ENCODE assay signal across 1 cellular context in the genomic region with DNA sequence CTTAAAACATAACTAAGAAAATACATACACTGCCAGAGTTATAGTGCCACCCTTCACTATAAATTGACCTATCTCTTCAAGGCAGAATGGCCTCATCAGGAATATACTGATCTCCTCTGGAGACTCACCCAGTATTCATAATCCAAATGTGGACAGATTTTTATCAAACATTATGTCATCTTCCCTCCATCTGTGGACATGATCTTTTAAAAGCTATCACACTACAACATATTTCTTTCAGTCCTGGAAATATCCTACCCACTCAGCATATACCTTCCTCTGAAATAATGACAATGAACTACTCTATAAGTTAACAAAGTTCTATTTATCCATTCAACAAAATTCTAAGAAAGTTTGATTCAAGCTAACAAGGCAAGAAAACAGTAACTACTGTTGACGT.
TF ChIP-seq lines count a peak whose summit lies in the region.

No MANE protein-coding gene starts in this region.

TF ChIP-seq in K562, 482 proteins besides CTCF, POLR2A, EP300 and RAD21 (continued from another document and continues in another):
- TF ChIP-seq, protein P1, sequence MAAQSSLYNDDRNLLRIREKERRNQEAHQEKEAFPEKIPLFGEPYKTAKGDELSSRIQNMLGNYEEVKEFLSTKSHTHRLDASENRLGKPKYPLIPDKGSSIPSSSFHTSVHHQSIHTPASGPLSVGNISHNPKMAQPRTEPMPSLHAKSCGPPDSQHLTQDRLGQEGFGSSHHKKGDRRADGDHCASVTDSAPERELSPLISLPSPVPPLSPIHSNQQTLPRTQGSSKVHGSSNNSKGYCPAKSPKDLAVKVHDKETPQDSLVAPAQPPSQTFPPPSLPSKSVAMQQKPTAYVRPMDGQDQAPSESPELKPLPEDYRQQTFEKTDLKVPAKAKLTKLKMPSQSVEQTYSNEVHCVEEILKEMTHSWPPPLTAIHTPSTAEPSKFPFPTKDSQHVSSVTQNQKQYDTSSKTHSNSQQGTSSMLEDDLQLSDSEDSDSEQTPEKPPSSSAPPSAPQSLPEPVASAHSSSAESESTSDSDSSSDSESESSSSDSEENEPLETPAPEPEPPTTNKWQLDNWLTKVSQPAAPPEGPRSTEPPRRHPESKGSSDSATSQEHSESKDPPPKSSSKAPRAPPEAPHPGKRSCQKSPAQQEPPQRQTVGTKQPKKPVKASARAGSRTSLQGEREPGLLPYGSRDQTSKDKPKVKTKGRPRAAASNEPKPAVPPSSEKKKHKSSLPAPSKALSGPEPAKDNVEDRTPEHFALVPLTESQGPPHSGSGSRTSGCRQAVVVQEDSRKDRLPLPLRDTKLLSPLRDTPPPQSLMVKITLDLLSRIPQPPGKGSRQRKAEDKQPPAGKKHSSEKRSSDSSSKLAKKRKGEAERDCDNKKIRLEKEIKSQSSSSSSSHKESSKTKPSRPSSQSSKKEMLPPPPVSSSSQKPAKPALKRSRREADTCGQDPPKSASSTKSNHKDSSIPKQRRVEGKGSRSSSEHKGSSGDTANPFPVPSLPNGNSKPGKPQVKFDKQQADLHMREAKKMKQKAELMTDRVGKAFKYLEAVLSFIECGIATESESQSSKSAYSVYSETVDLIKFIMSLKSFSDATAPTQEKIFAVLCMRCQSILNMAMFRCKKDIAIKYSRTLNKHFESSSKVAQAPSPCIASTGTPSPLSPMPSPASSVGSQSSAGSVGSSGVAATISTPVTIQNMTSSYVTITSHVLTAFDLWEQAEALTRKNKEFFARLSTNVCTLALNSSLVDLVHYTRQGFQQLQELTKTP (IDR thresholded peaks at IDR 0.05; ENCODE audit: low read depth in 1 of 2, partially characterized antibody in 2 of 2) = peak in 1 of 2 experiments; percentile 23
- TF ChIP-seq ATF7 (IDR thresholded peaks at IDR 0.05) (peak; percentile 85), SUPT5H (IDR thresholded peaks at IDR 0.05) (no peak), ZNF79 (CRISPR knock-in tag; IDR thresholded peaks at IDR 0.05; ENCODE audit: low read depth) (no peak), KLF10 (CRISPR knock-in tag; IDR thresholded peaks at IDR 0.05) (no peak), TRIM24 (IDR thresholded peaks at IDR 0.05) (no peak), ZBTB1 (CRISPR knock-in tag; IDR thresholded peaks at IDR 0.05; ENCODE audit: borderline replicate concordance, low read depth) (no peak), YBX1 (IDR thresholded peaks at IDR 0.05) (no peak), ZNF436 (CRISPR knock-in tag; IDR thresholded peaks at IDR 0.05) (no peak), MTF1 (CRISPR knock-in tag; IDR thresholded peaks at IDR 0.05; ENCODE audit: borderline replicate concordance) (no peak), GTF2F1 (IDR thresholded peaks at IDR 0.05; ENCODE audit: low read depth, low read length) (no peak), ZC3H8 (IDR thresholded peaks at IDR 0.05) (no peak), FOXJ2 (tag; IDR thresholded peaks at IDR 0.05) (no peak), ZNF316 (IDR thresholded peaks at IDR 0.05) (peak; percentile 85), SMARCE1 (IDR thresholded peaks at IDR 0.05) (peak; percentile 87), SIN3B (IDR thresholded peaks at IDR 0.05; ENCODE audit: low read depth) (no peak), IFI16 (CRISPR knock-in tag; IDR thresholded peaks at IDR 0.05) (no peak), ZNF24 (IDR thresholded peaks at IDR 0.05) (no peak), PHF20 (IDR thresholded peaks at IDR 0.05; ENCODE audit: partially characterized antibody) (no peak), LCOR (CRISPR knock-in tag; IDR thresholded peaks at IDR 0.05) (no peak), JUND (IDR thresholded peaks at IDR 0.05; ENCODE audit: borderline replicate concordance, low read depth, low read length) (peak; percentile 58; the same call in 1 of the 2 replicates), JUND (tag; IDR thresholded peaks at IDR 0.05; ENCODE audit: borderline replicate concordance, low read depth, low read length) (no peak), BRCA1 (IDR thresholded peaks at IDR 0.05) (no peak), BRCA1 (CRISPR knock-in tag; IDR thresholded peaks at IDR 0.05) (no peak), ZC3H11A (IDR thresholded peaks at IDR 0.05; ENCODE audit: low read depth, low read length) (no peak), DPF2 (IDR thresholded peaks at IDR 0.05) (peak; percentile 70), NELFE (IDR thresholded peaks at IDR 0.05; ENCODE audit: insufficient read depth, insufficient read length) (no peak), MEF2D (tag; conservative IDR thresholded peaks at IDR 0.05; ENCODE audit: low read depth) (no peak), SMARCA4 (IDR thresholded peaks at IDR 0.05) (peak; percentile 66)
- TF ChIP-seq, protein P2, sequence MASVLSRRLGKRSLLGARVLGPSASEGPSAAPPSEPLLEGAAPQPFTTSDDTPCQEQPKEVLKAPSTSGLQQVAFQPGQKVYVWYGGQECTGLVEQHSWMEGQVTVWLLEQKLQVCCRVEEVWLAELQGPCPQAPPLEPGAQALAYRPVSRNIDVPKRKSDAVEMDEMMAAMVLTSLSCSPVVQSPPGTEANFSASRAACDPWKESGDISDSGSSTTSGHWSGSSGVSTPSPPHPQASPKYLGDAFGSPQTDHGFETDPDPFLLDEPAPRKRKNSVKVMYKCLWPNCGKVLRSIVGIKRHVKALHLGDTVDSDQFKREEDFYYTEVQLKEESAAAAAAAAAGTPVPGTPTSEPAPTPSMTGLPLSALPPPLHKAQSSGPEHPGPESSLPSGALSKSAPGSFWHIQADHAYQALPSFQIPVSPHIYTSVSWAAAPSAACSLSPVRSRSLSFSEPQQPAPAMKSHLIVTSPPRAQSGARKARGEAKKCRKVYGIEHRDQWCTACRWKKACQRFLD (CRISPR knock-in tag; IDR thresholded peaks at IDR 0.05) = no peak
- TF ChIP-seq, protein P3, sequence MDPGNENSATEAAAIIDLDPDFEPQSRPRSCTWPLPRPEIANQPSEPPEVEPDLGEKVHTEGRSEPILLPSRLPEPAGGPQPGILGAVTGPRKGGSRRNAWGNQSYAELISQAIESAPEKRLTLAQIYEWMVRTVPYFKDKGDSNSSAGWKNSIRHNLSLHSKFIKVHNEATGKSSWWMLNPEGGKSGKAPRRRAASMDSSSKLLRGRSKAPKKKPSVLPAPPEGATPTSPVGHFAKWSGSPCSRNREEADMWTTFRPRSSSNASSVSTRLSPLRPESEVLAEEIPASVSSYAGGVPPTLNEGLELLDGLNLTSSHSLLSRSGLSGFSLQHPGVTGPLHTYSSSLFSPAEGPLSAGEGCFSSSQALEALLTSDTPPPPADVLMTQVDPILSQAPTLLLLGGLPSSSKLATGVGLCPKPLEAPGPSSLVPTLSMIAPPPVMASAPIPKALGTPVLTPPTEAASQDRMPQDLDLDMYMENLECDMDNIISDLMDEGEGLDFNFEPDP (CRISPR knock-in tag; IDR thresholded peaks at IDR 0.05) = no peak
- TF ChIP-seq, protein P4, sequence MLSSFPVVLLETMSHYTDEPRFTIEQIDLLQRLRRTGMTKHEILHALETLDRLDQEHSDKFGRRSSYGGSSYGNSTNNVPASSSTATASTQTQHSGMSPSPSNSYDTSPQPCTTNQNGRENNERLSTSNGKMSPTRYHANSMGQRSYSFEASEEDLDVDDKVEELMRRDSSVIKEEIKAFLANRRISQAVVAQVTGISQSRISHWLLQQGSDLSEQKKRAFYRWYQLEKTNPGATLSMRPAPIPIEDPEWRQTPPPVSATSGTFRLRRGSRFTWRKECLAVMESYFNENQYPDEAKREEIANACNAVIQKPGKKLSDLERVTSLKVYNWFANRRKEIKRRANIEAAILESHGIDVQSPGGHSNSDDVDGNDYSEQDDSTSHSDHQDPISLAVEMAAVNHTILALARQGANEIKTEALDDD (IDR thresholded peaks at IDR 0.05) = no peak
- TF ChIP-seq, protein P5, sequence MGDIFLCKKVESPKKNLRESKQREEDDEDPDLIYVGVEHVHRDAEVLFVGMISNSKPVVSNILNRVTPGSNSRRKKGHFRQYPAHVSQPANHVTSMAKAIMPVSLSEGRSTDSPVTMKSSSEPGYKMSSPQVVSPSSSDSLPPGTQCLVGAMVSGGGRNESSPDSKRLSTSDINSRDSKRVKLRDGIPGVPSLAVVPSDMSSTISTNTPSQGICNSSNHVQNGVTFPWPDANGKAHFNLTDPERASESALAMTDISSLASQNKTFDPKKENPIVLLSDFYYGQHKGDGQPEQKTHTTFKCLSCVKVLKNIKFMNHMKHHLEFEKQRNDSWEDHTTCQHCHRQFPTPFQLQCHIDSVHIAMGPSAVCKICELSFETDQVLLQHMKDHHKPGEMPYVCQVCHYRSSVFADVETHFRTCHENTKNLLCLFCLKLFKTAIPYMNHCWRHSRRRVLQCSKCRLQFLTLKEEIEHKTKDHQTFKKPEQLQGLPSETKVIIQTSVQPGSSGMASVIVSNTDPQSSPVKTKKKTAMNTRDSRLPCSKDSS (IDR thresholded peaks at IDR 0.05; ENCODE audit: low read depth, partially characterized antibody) = no peak
- TF ChIP-seq, protein P6, sequence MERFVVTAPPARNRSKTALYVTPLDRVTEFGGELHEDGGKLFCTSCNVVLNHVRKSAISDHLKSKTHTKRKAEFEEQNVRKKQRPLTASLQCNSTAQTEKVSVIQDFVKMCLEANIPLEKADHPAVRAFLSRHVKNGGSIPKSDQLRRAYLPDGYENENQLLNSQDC (CRISPR knock-in tag; IDR thresholded peaks at IDR 0.05) = no peak
- TF ChIP-seq, protein P7, sequence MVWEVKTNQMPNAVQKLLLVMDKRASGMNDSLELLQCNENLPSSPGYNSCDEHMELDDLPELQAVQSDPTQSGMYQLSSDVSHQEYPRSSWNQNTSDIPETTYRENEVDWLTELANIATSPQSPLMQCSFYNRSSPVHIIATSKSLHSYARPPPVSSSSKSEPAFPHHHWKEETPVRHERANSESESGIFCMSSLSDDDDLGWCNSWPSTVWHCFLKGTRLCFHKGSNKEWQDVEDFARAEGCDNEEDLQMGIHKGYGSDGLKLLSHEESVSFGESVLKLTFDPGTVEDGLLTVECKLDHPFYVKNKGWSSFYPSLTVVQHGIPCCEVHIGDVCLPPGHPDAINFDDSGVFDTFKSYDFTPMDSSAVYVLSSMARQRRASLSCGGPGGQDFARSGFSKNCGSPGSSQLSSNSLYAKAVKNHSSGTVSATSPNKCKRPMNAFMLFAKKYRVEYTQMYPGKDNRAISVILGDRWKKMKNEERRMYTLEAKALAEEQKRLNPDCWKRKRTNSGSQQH (CRISPR knock-in tag; IDR thresholded peaks at IDR 0.05) = no peak
- TF ChIP-seq, protein P8, sequence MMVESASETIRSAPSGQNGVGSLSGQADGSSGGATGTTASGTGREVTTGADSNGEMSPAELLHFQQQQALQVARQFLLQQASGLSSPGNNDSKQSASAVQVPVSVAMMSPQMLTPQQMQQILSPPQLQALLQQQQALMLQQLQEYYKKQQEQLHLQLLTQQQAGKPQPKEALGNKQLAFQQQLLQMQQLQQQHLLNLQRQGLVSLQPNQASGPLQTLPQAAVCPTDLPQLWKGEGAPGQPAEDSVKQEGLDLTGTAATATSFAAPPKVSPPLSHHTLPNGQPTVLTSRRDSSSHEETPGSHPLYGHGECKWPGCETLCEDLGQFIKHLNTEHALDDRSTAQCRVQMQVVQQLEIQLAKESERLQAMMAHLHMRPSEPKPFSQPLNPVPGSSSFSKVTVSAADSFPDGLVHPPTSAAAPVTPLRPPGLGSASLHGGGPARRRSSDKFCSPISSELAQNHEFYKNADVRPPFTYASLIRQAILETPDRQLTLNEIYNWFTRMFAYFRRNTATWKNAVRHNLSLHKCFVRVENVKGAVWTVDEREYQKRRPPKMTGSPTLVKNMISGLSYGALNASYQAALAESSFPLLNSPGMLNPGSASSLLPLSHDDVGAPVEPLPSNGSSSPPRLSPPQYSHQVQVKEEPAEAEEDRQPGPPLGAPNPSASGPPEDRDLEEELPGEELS (CRISPR knock-in tag; IDR thresholded peaks at IDR 0.05; ENCODE audit: borderline replicate concordance) = no peak
- TF ChIP-seq, protein P9, sequence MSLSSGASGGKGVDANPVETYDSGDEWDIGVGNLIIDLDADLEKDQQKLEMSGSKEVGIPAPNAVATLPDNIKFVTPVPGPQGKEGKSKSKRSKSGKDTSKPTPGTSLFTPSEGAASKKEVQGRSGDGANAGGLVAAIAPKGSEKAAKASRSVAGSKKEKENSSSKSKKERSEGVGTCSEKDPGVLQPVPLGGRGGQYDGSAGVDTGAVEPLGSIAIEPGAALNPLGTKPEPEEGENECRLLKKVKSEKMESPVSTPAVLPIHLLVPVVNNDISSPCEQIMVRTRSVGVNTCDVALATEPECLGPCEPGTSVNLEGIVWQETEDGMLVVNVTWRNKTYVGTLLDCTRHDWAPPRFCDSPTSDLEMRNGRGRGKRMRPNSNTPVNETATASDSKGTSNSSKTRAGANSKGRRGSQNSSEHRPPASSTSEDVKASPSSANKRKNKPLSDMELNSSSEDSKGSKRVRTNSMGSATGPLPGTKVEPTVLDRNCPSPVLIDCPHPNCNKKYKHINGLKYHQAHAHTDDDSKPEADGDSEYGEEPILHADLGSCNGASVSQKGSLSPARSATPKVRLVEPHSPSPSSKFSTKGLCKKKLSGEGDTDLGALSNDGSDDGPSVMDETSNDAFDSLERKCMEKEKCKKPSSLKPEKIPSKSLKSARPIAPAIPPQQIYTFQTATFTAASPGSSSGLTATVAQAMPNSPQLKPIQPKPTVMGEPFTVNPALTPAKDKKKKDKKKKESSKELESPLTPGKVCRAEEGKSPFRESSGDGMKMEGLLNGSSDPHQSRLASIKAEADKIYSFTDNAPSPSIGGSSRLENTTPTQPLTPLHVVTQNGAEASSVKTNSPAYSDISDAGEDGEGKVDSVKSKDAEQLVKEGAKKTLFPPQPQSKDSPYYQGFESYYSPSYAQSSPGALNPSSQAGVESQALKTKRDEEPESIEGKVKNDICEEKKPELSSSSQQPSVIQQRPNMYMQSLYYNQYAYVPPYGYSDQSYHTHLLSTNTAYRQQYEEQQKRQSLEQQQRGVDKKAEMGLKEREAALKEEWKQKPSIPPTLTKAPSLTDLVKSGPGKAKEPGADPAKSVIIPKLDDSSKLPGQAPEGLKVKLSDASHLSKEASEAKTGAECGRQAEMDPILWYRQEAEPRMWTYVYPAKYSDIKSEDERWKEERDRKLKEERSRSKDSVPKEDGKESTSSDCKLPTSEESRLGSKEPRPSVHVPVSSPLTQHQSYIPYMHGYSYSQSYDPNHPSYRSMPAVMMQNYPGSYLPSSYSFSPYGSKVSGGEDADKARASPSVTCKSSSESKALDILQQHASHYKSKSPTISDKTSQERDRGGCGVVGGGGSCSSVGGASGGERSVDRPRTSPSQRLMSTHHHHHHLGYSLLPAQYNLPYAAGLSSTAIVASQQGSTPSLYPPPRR (CRISPR knock-in tag; IDR thresholded peaks at IDR 0.05; ENCODE audit: borderline replicate concordance) = no peak
